In genomic region chr1:99560192-99561040, GRCh38 we compare ENCODE assay signal across 21 cellular contexts.
"Had no signal": no experiment of that assay in that cellular context is flagged by ENCODE, and none has a peak within 500 bp of the region (broad histone marks: within the 10 kb centered on the region; RNA-seq: fewer than 3 reads in every experiment).

No MANE protein-coding gene starts in this region.

- H3K36me3 Mint-ChIP-seq: activated naive CD8-positive, alpha-beta T cell treated with anti-CD3 and anti-CD28 coated beads for 36 hours; naive B cell; WTC11 had no signal

- FAIRE-seq: astrocyte, keratinocyte had no signal

- H3K27ac ChIP-seq: coronary artery, foreskin keratinocyte, spleen, thoracic aorta had no signal

- H3K4me1 Mint-ChIP-seq: activated CD4-positive, alpha-beta T cell treated with anti-CD3 and anti-CD28 coated beads for 36 hours; activated naive CD8-positive, alpha-beta T cell treated with anti-CD3 and anti-CD28 coated beads for 36 hours; naive B cell; WTC11 had no signal

- H3K36me3 ChIP-seq: spleen, thoracic aorta had no signal

- DNase-seq: activated CD4-positive, alpha-beta T cell treated with anti-CD3 and anti-CD28 coated beads for 36 hours; activated CD4-positive, alpha-beta T cell treated with anti-CD3 and anti-CD28 coated beads, Interleukin-2, amount 50 U/mL, for 4 hours; activated CD8-positive, alpha-beta memory T cell treated with anti-CD3 and anti-CD28 coated beads, Interleukin-2, amount 50 U/mL, for 48 hours; activated naive CD4-positive, alpha-beta T cell treated with Interleukin-2 at 50 U/mL for 16 hours; activated naive CD8-positive, alpha-beta T cell treated with anti-CD3 and anti-CD28 coated beads for 36 hours; activated T-cell treated with anti-CD3 and anti-CD28 coated beads, Interleukin-2, amount 50 U/mL, for 48 hours; cerebellar nuclear complex; foreskin keratinocyte; left colon; naive B cell; posterior cingulate gyrus; retina; spleen; stimulated activated CD4-positive, alpha-beta T cell treated with anti-CD3 and anti-CD28 coated beads, Interleukin-4, amount 100 ng/mL, for 1 hour; stimulated activated naive CD4-positive, alpha-beta T cell treated with Interleukin-2 at 50 U/mL for 16 hours; T-helper 9 cell had no signal

- ATAC-seq: activated CD4-positive, alpha-beta T cell treated with anti-CD3 and anti-CD28 coated beads for 36 hours; foreskin keratinocyte; left colon; WTC11 had no signal

- H3K4me3 Mint-ChIP-seq: activated CD4-positive, alpha-beta T cell treated with anti-CD3 and anti-CD28 coated beads for 36 hours; activated naive CD8-positive, alpha-beta T cell treated with anti-CD3 and anti-CD28 coated beads for 36 hours; naive B cell; WTC11 had no signal

- H3K4me3 ChIP-seq: coronary artery, spleen, thoracic aorta had no signal

- H3K9me3 ChIP-seq: thoracic aorta had no signal

- H3K27ac Mint-ChIP-seq: activated CD4-positive, alpha-beta T cell treated with anti-CD3 and anti-CD28 coated beads for 36 hours; activated naive CD8-positive, alpha-beta T cell treated with anti-CD3 and anti-CD28 coated beads for 36 hours; naive B cell; WTC11 had no signal

- H3K27me3 ChIP-seq: foreskin keratinocyte, spleen had no signal

- H3K4me1 ChIP-seq: spleen had no signal

- H3K27me3 Mint-ChIP-seq: naive B cell had no signal
